Comparison of ENCODE assay signal across 27 cellular contexts in genomic region chr9:133545494-133546286, GRCh38. TPM values are rescaled to one million over a fixed set of nuclear protein-coding genes. Genes with fewer than 3 reads are reported as not detected.
DNase-seq lines count a peak whose midpoint lies in the region; ATAC-seq and TF ChIP-seq lines count a peak whose summit lies in the region.
"Had no signal": no experiment of that assay in that cellular context is flagged by ENCODE, and none has a peak within 500 bp of the region (broad histone marks: within the 10 kb centered on the region; RNA-seq: fewer than 3 reads in every experiment).

No MANE protein-coding gene starts in this region.

- H3K79me2 ChIP-seq in SK-N-SH (ENCODE audit: insufficient read depth): no peaks in the 10 kb centered on the region

- peaks cover 14% of the 10 kb centered on the region for H3K4me1 Mint-ChIP-seq in nephron
- no peaks in the 10 kb centered on the region for H3K4me1 Mint-ChIP-seq in stimulated activated naive CD8-positive, alpha-beta T cell treated with anti-CD3 and anti-CD28 coated beads, Interleukin-15, amount 100 ng/mL, for 72 hours
- H3K4me1 Mint-ChIP-seq: activated CD4-positive, alpha-beta T cell treated with anti-CD3 and anti-CD28 coated beads, Interleukin-2, amount 10 ng/mL, durations not matched to agents 24 days and 14 days had no signal

- TF ChIP-seq EP300 in SK-N-SH (IDR thresholded peaks at IDR 0.05; ENCODE audit: borderline replicate concordance in 1 of 2, low read depth in 1 of 2, low read length in 1 of 2) (no peak), upper lobe of left lung (IDR thresholded peaks at IDR 0.05) (no peak)

- no peaks in the 10 kb centered on the region for H3K9me3 ChIP-seq in SK-N-SH
- no peaks in the 10 kb centered on the region for H3K9me3 ChIP-seq in right atrium auricular region
- no peaks in the 10 kb centered on the region for H3K9me3 ChIP-seq in upper lobe of left lung
- H3K9me3 ChIP-seq: pancreas, thoracic aorta had no signal

- peak overlapping the region; percentile 33 to 79 (median 64) for H3K27ac Mint-ChIP-seq in nephron
- H3K27ac Mint-ChIP-seq in stimulated activated naive CD8-positive, alpha-beta T cell treated with anti-CD3 and anti-CD28 coated beads, Interleukin-15, amount 100 ng/mL, for 72 hours: no peak overlapping the region
- H3K27ac Mint-ChIP-seq: activated CD4-positive, alpha-beta T cell treated with anti-CD3 and anti-CD28 coated beads, Interleukin-2, amount 10 ng/mL, durations not matched to agents 24 days and 14 days; activated T-cell treated with anti-CD3 and anti-CD28 coated beads, Interleukin-2, amount 50 U/mL, for 24 hours; natural killer cell treated with Interleukin-12 subunit alpha and Interleukin-12 subunit beta and Interleukin-15 and Interleukin-18, amount 100 ng/mL, for 72 hours; stimulated activated naive B cell treated with anti-CD40 and anti-IgM and Interleukin-4, amounts not matched to agents 10 μg/mL and 1 μg/mL and 100 μg/mL, for 72 hours had no signal

- peaks cover 0 to 2% of the 10 kb centered on the region in 2 experiments for H3K36me3 ChIP-seq in SK-N-SH (replicated peaks in 1 of 2; ENCODE audit: control insufficient read depth in 1 of 2, insufficient read depth in 2 of 2, low read length in 1 of 2)
- H3K36me3 ChIP-seq in right atrium auricular region: peaks cover 6% of the 10 kb centered on the region
- peaks cover 0 to 24% (median 6%) of the 10 kb centered on the region in 4 donors for H3K36me3 ChIP-seq in upper lobe of left lung
- H3K36me3 ChIP-seq: pancreas, thoracic aorta had no signal

- 62% methylated on average over 18 of the region's 25 CpGs for WGBS in SK-N-SH (ENCODE audit: low lambda C conversion rate)
- WGBS in upper lobe of left lung, 2 donors: 45 to 46% methylated on average over 18 to 25 of the region's 25 CpGs

- no peak overlapping the region for H2AFZ ChIP-seq in SK-N-SH (ENCODE audit: low read depth)

- ATAC-seq in SK-N-SH treated with all-trans-retinoic acid at 6 μM for 48 hours: no peak
- peak in 1 of 2 donors; percentile 41 for ATAC-seq in upper lobe of left lung (ENCODE audit: low FRiP score in 2 of 2)
- ATAC-seq in stimulated activated naive CD8-positive, alpha-beta T cell treated with anti-CD3 and anti-CD28 coated beads, Interleukin-15, amount 100 ng/mL, for 72 hours: no peak
- ATAC-seq in GM19467 (IDR thresholded peaks at IDR 0.05; ENCODE audit: unreplicated experiment): no peak
- ATAC-seq: natural killer cell treated with Interleukin-12 subunit alpha and Interleukin-12 subunit beta and Interleukin-15 and Interleukin-18, amount 100 ng/mL, for 72 hours; stimulated activated naive B cell treated with anti-CD40 and anti-IgM and Interleukin-4, amounts not matched to agents 10 μg/mL and 1 μg/mL and 100 μg/mL, for 72 hours had no signal

- no peak for TF ChIP-seq RAD21 in SK-N-SH (IDR thresholded peaks at IDR 0.05; ENCODE audit: low read length)

- H3F3A ChIP-seq in SK-N-SH (replicated peaks; ENCODE audit: insufficient read depth): no peaks in the 10 kb centered on the region

- H3K9me3 Mint-ChIP-seq in nephron: no peaks in the 10 kb centered on the region
- no peaks in the 10 kb centered on the region for H3K9me3 Mint-ChIP-seq in stimulated activated naive CD8-positive, alpha-beta T cell treated with anti-CD3 and anti-CD28 coated beads, Interleukin-15, amount 100 ng/mL, for 72 hours
- H3K9me3 Mint-ChIP-seq: activated CD4-positive, alpha-beta T cell treated with anti-CD3 and anti-CD28 coated beads, Interleukin-2, amount 10 ng/mL, durations not matched to agents 24 days and 14 days; activated T-cell treated with anti-CD3 and anti-CD28 coated beads, Interleukin-2, amount 50 U/mL, for 24 hours; natural killer cell treated with Interleukin-12 subunit alpha and Interleukin-12 subunit beta and Interleukin-15 and Interleukin-18, amount 100 ng/mL, for 72 hours; stimulated activated naive B cell treated with anti-CD40 and anti-IgM and Interleukin-4, amounts not matched to agents 10 μg/mL and 1 μg/mL and 100 μg/mL, for 72 hours had no signal

- no peak overlapping the region for H3K4me3 Mint-ChIP-seq in nephron
- no peak overlapping the region for H3K4me3 Mint-ChIP-seq in stimulated activated naive CD8-positive, alpha-beta T cell treated with anti-CD3 and anti-CD28 coated beads, Interleukin-15, amount 100 ng/mL, for 72 hours
- H3K4me3 Mint-ChIP-seq: activated CD4-positive, alpha-beta T cell treated with anti-CD3 and anti-CD28 coated beads, Interleukin-2, amount 10 ng/mL, durations not matched to agents 24 days and 14 days; activated T-cell treated with anti-CD3 and anti-CD28 coated beads, Interleukin-2, amount 50 U/mL, for 24 hours; natural killer cell treated with Interleukin-12 subunit alpha and Interleukin-12 subunit beta and Interleukin-15 and Interleukin-18, amount 100 ng/mL, for 72 hours; stimulated activated naive B cell treated with anti-CD40 and anti-IgM and Interleukin-4, amounts not matched to agents 10 μg/mL and 1 μg/mL and 100 μg/mL, for 72 hours had no signal

- peak overlapping the region in 1 of 2 experiments; percentile 80; a peak in 2 of 4 replicates for H3K27ac ChIP-seq in SK-N-SH (ENCODE audit: low read depth in 2 of 2, low read length in 1 of 2)
- H3K27ac ChIP-seq in right atrium auricular region: peak overlapping the region; percentile 35 to 45
- H3K27ac ChIP-seq in upper lobe of left lung: peak overlapping the region; percentile 48 to 77 (median 60)
- H3K27ac ChIP-seq: 22Rv1, KMS-11, thoracic aorta, VCaP had no signal

- H4K20me1 ChIP-seq in SK-N-SH (ENCODE audit: insufficient read depth): no peaks in the 10 kb centered on the region

- H3K4me1 ChIP-seq in SK-N-SH (ENCODE audit: control insufficient read depth in 1 of 2, insufficient read depth in 2 of 2, low read depth in 1 of 2, low read length in 1 of 2): peaks cover 0 to 28% of the 10 kb centered on the region in 2 experiments; a peak in 1 of 4 replicates
- peaks cover 0 to 41% of the 10 kb centered on the region in 2 donors for H3K4me1 ChIP-seq in right atrium auricular region
- peaks cover 24 to 56% (median 40%) of the 10 kb centered on the region in 4 donors for H3K4me1 ChIP-seq in upper lobe of left lung
- H3K4me1 ChIP-seq: pancreas had no signal

- H3K27me3 ChIP-seq in SK-N-SH (ENCODE audit: insufficient read depth) (no peaks in the 10 kb centered on the region), right atrium auricular region (no peaks in the 10 kb centered on the region), upper lobe of left lung (no peaks in the 10 kb centered on the region)
- H3K27me3 ChIP-seq: pancreas had no signal

- CTCF ChIA-PET in SK-N-SH (lab: Yijun Ruan, JAX): interaction anchor here (1.3 to 2.8 kb wide), 2 partner anchors 12 to 13 kb away, joined by 3 to 9 read pairs; partner anchors contain the start of gene ADAMTSL2

- H3K9ac ChIP-seq in SK-N-SH: no peak overlapping the region
- H3K9ac ChIP-seq: KMS-11 had no signal

- no peak overlapping the region for H3K4me3 ChIP-seq in SK-N-SH (ENCODE audit: low read depth in 2 of 2, low read length in 1 of 2)
- H3K4me3 ChIP-seq in right atrium auricular region: no peak overlapping the region
- peak overlapping the region in 1 of 4 donors; percentile 10 for H3K4me3 ChIP-seq in upper lobe of left lung
- H3K4me3 ChIP-seq: pancreas, thoracic aorta had no signal

- no peak for TF ChIP-seq POLR2A in upper lobe of left lung (IDR thresholded peaks at IDR 0.05)

- no peaks in the 10 kb centered on the region for H3K36me3 Mint-ChIP-seq in nephron (ENCODE audit: low read depth)
- H3K36me3 Mint-ChIP-seq: natural killer cell treated with Interleukin-12 subunit alpha and Interleukin-12 subunit beta and Interleukin-15 and Interleukin-18, amount 100 ng/mL, for 72 hours had no signal

- peaks cover 5% of the 10 kb centered on the region for H3K27me3 Mint-ChIP-seq in nephron (ENCODE audit: low read depth)
- no peaks in the 10 kb centered on the region for H3K27me3 Mint-ChIP-seq in stimulated activated naive CD8-positive, alpha-beta T cell treated with anti-CD3 and anti-CD28 coated beads, Interleukin-15, amount 100 ng/mL, for 72 hours
- H3K27me3 Mint-ChIP-seq: activated CD4-positive, alpha-beta T cell treated with anti-CD3 and anti-CD28 coated beads, Interleukin-2, amount 10 ng/mL, durations not matched to agents 24 days and 14 days; activated T-cell treated with anti-CD3 and anti-CD28 coated beads, Interleukin-2, amount 50 U/mL, for 24 hours had no signal

- POLR2A ChIA-PET in SK-N-SH (lab: Yijun Ruan, JAX): interaction anchor here (1.4 to 1.6 kb wide), 3 partner anchors 11 to 96 kb away, joined by 3 to 6 read pairs (median 5); partner anchors contain the start of genes ADAMTSL2 and DBH

- H3K9me2 ChIP-seq in SK-N-SH: no peaks in the 10 kb centered on the region

- TF ChIP-seq CTCF in SK-N-SH (IDR thresholded peaks at IDR 0.05): no peak
- TF ChIP-seq CTCF in right atrium auricular region (IDR thresholded peaks at IDR 0.05): no peak
- TF ChIP-seq CTCF in nephron (IDR thresholded peaks at IDR 0.05; ENCODE audit: unreplicated experiment in 3 of 3): no peak
- no peak for TF ChIP-seq CTCF in upper lobe of left lung (IDR thresholded peaks at IDR 0.05)

- DNase-seq in SK-N-SH (peak; percentile 79), right atrium auricular region (ENCODE audit: low spot score) (no peak), upper lobe of left lung (peak in 1 of 2 donors; percentile 79), NCI-H774 (lab: John Stamatoyannopoulos, UW) (no peak)
- no peak for DNase-seq in stimulated activated naive CD8-positive, alpha-beta T cell treated with anti-CD3 and anti-CD28 coated beads, Interleukin-15, amount 100 ng/mL, for 72 hours
- DNase-seq: activated CD4-positive, alpha-beta T cell treated with anti-CD3 and anti-CD28 coated beads, Interleukin-2, amount 10 ng/mL, durations not matched to agents 24 days and 14 days; activated gamma-delta T cell; activated T-cell treated with anti-CD3 and anti-CD28 coated beads, Interleukin-2, amount 50 U/mL, for 24 hours; Calu3; DND-41; kidney glomerular epithelial cell; NCI-H1436; NCI-H2107; NCI-H446; pancreas; stimulated activated naive B cell treated with anti-CD40 and anti-IgM and Interleukin-4, amounts not matched to agents 10 μg/mL and 1 μg/mL and 100 μg/mL, for 72 hours; SW 1271; T-helper 9 cell had no signal

- no peak overlapping the region for H3K4me2 ChIP-seq in SK-N-SH
- H3K4me2 ChIP-seq: KMS-11 had no signal

TF ChIP-seq in SK-N-SH, 30 proteins besides CTCF, POLR2A, EP300 and RAD21 (continues in another document):
- TF ChIP-seq FOXJ3 (CRISPR knock-in tag; IDR thresholded peaks at IDR 0.05): no peak
- TF ChIP-seq RXRA (IDR thresholded peaks at IDR 0.05; ENCODE audit: borderline replicate concordance, low read depth): no peak

TF ChIP-seq in SK-N-SH treated with all-trans-retinoic acid at 6 μM for 48 hours, 23 proteins besides CTCF, POLR2A, EP300 and RAD21 (continues in another document):
- TF ChIP-seq SNAI2 (CRISPR knock-in tag; IDR thresholded peaks at IDR 0.05): no peak
- no peak for TF ChIP-seq GLIS3 (CRISPR knock-in tag; IDR thresholded peaks at IDR 0.05)

RNA-seq across cellular contexts. Expression of gene ADAMTSL2, which starts 11.2 kb away (rescaled TPM):
- 0.21 and 0.31 TPM in 2 replicates for polyA plus RNA-seq in SK-N-SH (2012; rRNA removed)
- 0.08 and 0.28 TPM in 2 replicates for polyA plus RNA-seq in SK-N-SH (2012; cell fraction: cytosol; rRNA removed)
- polyA plus RNA-seq in SK-N-SH (2012; cell fraction: nucleus; rRNA removed): 0.27 and 0.68 TPM in 2 replicates
- total RNA-seq in right atrium auricular region (10 to 100 TPM in 1 of 2 donors, 1 to 10 TPM in 1; 4.9 to 27.7 TPM), upper lobe of left lung (10 to 100 TPM in 4 of 6 donors, 1 to 10 TPM in 2; 1.4 to 34.8 (median 19.2) TPM)
- total RNA-seq: activated CD4-positive, alpha-beta T cell treated with anti-CD3 and anti-CD28 coated beads, Interleukin-2, amount 10 ng/mL, durations not matched to agents 24 days and 14 days; natural killer cell treated with Interleukin-12 subunit alpha and Interleukin-12 subunit beta and Interleukin-15 and Interleukin-18, amount 100 ng/mL, for 72 hours had no signal

RNA-seq across cellular contexts. Expression of gene MYMK, which starts 20.9 kb away (rescaled TPM):
- not detected in 2 replicates for polyA plus RNA-seq in SK-N-SH (2012; rRNA removed)
- not detected in 2 replicates for polyA plus RNA-seq in SK-N-SH (2012; cell fraction: cytosol; rRNA removed)
- polyA plus RNA-seq in SK-N-SH (2012; cell fraction: nucleus; rRNA removed): not detected in 2 replicates
- not detected for total RNA-seq in right atrium auricular region
- total RNA-seq in upper lobe of left lung: not detected
- total RNA-seq: activated CD4-positive, alpha-beta T cell treated with anti-CD3 and anti-CD28 coated beads, Interleukin-2, amount 10 ng/mL, durations not matched to agents 24 days and 14 days; Calu3; cerebellum; natural killer cell treated with Interleukin-12 subunit alpha and Interleukin-12 subunit beta and Interleukin-15 and Interleukin-18, amount 100 ng/mL, for 72 hours; pancreas; thoracic aorta had no signal
- polyA plus RNA-seq: pancreas had no signal

Comparison
In these comparisons a context has a peak if more than half of its experiments do, and no peak if none do; other contexts are left out.
1. H3K27ac Mint-ChIP-seq: peak in nephron (3 of 3); none in stimulated activated naive CD8-positive, alpha-beta T cell treated with anti-CD3 and anti-CD28 coated beads, Interleukin-15, amount 100 ng/mL, for 72 hours (0 of 2).